ENCODE assay signal across 8 cellular contexts in genomic region chr6:163460307-163460782, GRCh38. TPM values are rescaled to one million over a fixed set of nuclear protein-coding genes. Genes with fewer than 3 reads are reported as not detected.
A peak's percentile ranks its signal among the peaks of the same experiment; 100 is the strongest.
DNase-seq lines count a peak whose midpoint lies in the region; ATAC-seq and TF ChIP-seq lines count a peak whose summit lies in the region.

No MANE protein-coding gene starts in this region.

- DNase-seq in EL (peak; percentile 13), GM20000 (ENCODE audit: low spot score) (peak; percentile 49), astrocyte of the hippocampus (ENCODE audit: low read depth, low spot score) (peak; percentile 65), lower lobe of right lung (no peak), SKM-1 treated with dmso at 0.1 percent for 144 hours (lab: John Stamatoyannopoulos, UW; ENCODE audit: unreplicated experiment) (no peak), ureter (ENCODE audit: low spot score) (no peak), DMS53 treated with DMSO at 0.1 percent for 48 hours (lab: John Stamatoyannopoulos, UW; ENCODE audit: unreplicated experiment) (no peak)

- peak overlapping the region; percentile 15 for H3K27ac ChIP-seq in lower lobe of right lung

- H3K4me1 ChIP-seq in lower lobe of right lung: peaks cover 62% of the 10 kb centered on the region

- H3K4me3 ChIP-seq in lower lobe of right lung: peak overlapping the region; percentile 45

- H3K36me3 ChIP-seq in lower lobe of right lung: peaks cover 12% of the 10 kb centered on the region

- TF ChIP-seq CTCF in GM20000 (IDR thresholded peaks at IDR 0.05; ENCODE audit: extremely low read depth, missing control alignments) (no peak), lower lobe of right lung (IDR thresholded peaks at IDR 0.05) (no peak)

- H3K27me3 ChIP-seq in lower lobe of right lung (ENCODE audit: low read depth): no peaks in the 10 kb centered on the region

- intact Hi-C loops in lower lobe of right lung (cut with DNase I): no loop called here

- H3K9me3 ChIP-seq in lower lobe of right lung: no peaks in the 10 kb centered on the region

- peak; percentile 92 for ATAC-seq in HG03558 (IDR thresholded peaks at IDR 0.05; ENCODE audit: extremely low read depth, unreplicated experiment)
- peak; percentile 63 to 71 for ATAC-seq in lower lobe of right lung

RNA-seq across cellular contexts. Expression of gene QKI, which starts 45.8 kb away (rescaled TPM):
- total RNA-seq in lower lobe of right lung: 247 TPM
- 96.7 TPM for total RNA-seq in ureter

Comparison
In these comparisons a context has a peak if more than half of its experiments do, and no peak if none do; other contexts are left out.
1. DNase-seq: peak in EL (single experiment), GM20000 (single experiment) and astrocyte of the hippocampus (single experiment); none in lower lobe of right lung (single experiment), SKM-1 treated with dmso at 0.1 percent for 144 hours (single experiment), ureter (single experiment) and DMS53 treated with DMSO at 0.1 percent for 48 hours (single experiment).